9 cellular contexts compared by ENCODE assay signal in the genomic region with DNA sequence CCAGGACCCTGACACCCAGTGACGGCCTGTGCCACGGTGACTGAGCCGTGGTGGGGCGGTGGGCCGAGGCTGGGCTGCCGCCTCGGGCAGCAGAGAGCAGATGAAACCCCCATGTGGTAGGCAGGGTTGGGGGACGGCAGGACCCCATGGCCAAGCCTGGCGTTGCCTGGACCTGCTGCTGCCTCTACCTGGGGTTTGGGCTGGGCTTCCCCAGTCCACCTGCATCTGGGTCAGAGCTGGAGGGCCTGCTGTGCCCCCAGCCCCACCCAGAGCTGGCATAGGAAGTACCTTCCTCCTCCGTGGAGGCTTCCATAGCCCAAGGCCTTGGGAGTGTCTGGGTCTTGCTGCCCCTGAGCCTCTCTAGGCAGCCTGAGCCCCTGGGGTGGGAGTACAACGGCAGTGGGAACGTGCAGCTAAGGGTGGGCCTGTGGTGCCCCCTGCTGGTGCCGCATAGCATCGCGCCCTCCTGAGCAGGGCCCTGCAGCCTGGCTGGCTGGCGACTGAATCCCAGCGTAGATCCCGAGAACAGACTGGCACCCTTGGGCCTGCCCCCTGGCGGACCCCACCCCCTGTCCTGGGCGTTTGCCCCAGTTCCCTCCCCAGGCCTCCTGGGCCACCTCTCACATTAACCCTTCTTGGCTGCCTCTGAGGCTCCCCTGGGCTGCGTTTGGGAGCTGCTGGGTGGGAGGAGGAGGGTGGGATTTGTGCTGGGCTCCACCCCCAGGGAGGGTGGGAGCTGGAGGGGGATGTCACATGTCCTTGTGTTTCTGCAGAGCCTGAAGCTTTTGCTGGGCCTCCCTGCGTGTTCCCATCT. TPM values are rescaled to one million over a fixed set of nuclear protein-coding genes. Genes with fewer than 3 reads are reported as not detected.
A peak's percentile ranks its signal among the peaks of the same experiment; 100 is the strongest.
DNase-seq lines count a peak whose midpoint lies in the region; ATAC-seq and TF ChIP-seq lines count a peak whose summit lies in the region.
"Had no signal": no experiment of that assay in that cellular context is flagged by ENCODE, and none has a peak within 500 bp of the region (broad histone marks: within the 10 kb centered on the region; RNA-seq: fewer than 3 reads in every experiment).

No MANE protein-coding gene starts in this region.

- no peaks in the 10 kb centered on the region for H3K9me3 Mint-ChIP-seq in activated T-cell treated with anti-CD3 and anti-CD28 coated beads, Interleukin-2, amount 50 U/mL, for 24 hours
- H3K9me3 Mint-ChIP-seq in naive B cell = no peaks in the 10 kb centered on the region

- no peaks in the 10 kb centered on the region for H3K27me3 ChIP-seq in esophagus squamous epithelium

- no peak overlapping the region for H3K4me3 Mint-ChIP-seq in activated T-cell treated with anti-CD3 and anti-CD28 coated beads, Interleukin-2, amount 50 U/mL, for 24 hours
- no peak overlapping the region for H3K4me3 Mint-ChIP-seq in naive B cell

- 3% methylated on average over 7 of the region's 22 CpGs; no CpG with 5 or more reads in 1 of the 2 donors for WGBS in esophagus squamous epithelium, 2 donors

- H3K4me3 ChIP-seq in esophagus squamous epithelium = peak overlapping the region in 3 of 4 donors; percentile 10 to 52 (median 24)

- H3K9me3 ChIP-seq in ES-I3 (ENCODE audit: control insufficient read depth, insufficient read depth, low read length) (no peaks in the 10 kb centered on the region), esophagus squamous epithelium (no peaks in the 10 kb centered on the region)

- peaks cover 9% of the 10 kb centered on the region; the same call in 1 of the 2 replicates for H3K4me1 ChIP-seq in ES-I3 (ENCODE audit: insufficient read depth, low read length)
- peaks cover 38 to 73% (median 47%) of the 10 kb centered on the region in 3 donors for H3K4me1 ChIP-seq in esophagus squamous epithelium

- DNase-seq in HUDEP-2 (lab: John Stamatoyannopoulos, UW; ENCODE audit: unreplicated experiment in 76 of 76) (peak in 61 of 76 experiments; percentile 17 to 81 (median 61)), OCI-M2 (lab: John Stamatoyannopoulos, UW; ENCODE audit: unreplicated experiment) (peak; percentile 21), esophagus squamous epithelium (lab: John Stamatoyannopoulos, UW) (no peak), naive B cell (peak; percentile 78)
- DNase-seq in activated T-cell treated with anti-CD3 and anti-CD28 coated beads, Interleukin-2, amount 50 U/mL, for 24 hours = peak; percentile 91
- DNase-seq in stimulated activated CD8-positive, alpha-beta memory T cell treated with anti-CD3 and anti-CD28 coated beads, Interleukin-7, amount 100 ng/mL, for 4 hours (ENCODE audit: low read depth in 2 of 2) = peak; percentile 56 to 67

- peak; percentile 92 to 99 (median 96) for TF ChIP-seq CTCF in esophagus squamous epithelium (IDR thresholded peaks at IDR 0.05)

- H3K27me3 Mint-ChIP-seq in activated T-cell treated with anti-CD3 and anti-CD28 coated beads, Interleukin-2, amount 50 U/mL, for 24 hours = no peaks in the 10 kb centered on the region
- no peaks in the 10 kb centered on the region for H3K27me3 Mint-ChIP-seq in naive B cell

- peaks cover 29% of the 10 kb centered on the region for H3K36me3 Mint-ChIP-seq in activated T-cell treated with anti-CD3 and anti-CD28 coated beads, Interleukin-2, amount 50 U/mL, for 24 hours (ENCODE audit: low read depth)
- no peaks in the 10 kb centered on the region for H3K36me3 Mint-ChIP-seq in naive B cell

- H3K27ac Mint-ChIP-seq in activated T-cell treated with anti-CD3 and anti-CD28 coated beads, Interleukin-2, amount 50 U/mL, for 24 hours = no peak overlapping the region
- peak overlapping the region in 1 of 6 donors; percentile 52 for H3K27ac Mint-ChIP-seq in naive B cell

- ATAC-seq in naive B cell (ENCODE audit: low read depth in 2 of 2) (peak; percentile 95 to 97), GM21447 (IDR thresholded peaks at IDR 0.05; ENCODE audit: unreplicated experiment) (no peak)

- H3K4me1 Mint-ChIP-seq in activated T-cell treated with anti-CD3 and anti-CD28 coated beads, Interleukin-2, amount 50 U/mL, for 24 hours (ENCODE audit: low read depth) = no peaks in the 10 kb centered on the region
- peaks cover 4 to 16% (median 9%) of the 10 kb centered on the region in 3 donors for H3K4me1 Mint-ChIP-seq in naive B cell

- H3K27ac ChIP-seq in esophagus squamous epithelium = peak overlapping the region in 3 of 4 donors; percentile 39 to 59 (median 48)

- no peaks in the 10 kb centered on the region for H3K36me3 ChIP-seq in ES-I3 (ENCODE audit: insufficient read depth, low read length)
- H3K36me3 ChIP-seq in esophagus squamous epithelium = peaks cover 0 to 11% (median 0%) of the 10 kb centered on the region in 3 donors

- TF ChIP-seq POLR2A in esophagus squamous epithelium (IDR thresholded peaks at IDR 0.05) = no peak

- peak overlapping the region; percentile 46 for H3K9ac ChIP-seq in ES-I3 (ENCODE audit: low read depth, low read length)

- intact Hi-C loops in esophagus squamous epithelium (cut with DNase I) = no loop called here

RNA-seq across cellular contexts. Expression of gene ATP6V0C, which starts 12.6 kb away (rescaled TPM):
- 100 to 1,000 TPM in 2 of 4 donors, 10 to 100 TPM in 2; 70.8 to 196 (median 125) TPM for total RNA-seq in esophagus squamous epithelium
- 100 to 1,000 TPM in 3 of 6 donors, 10 to 100 TPM in 3; 75.4 to 114 (median 98.1) TPM for polyA plus RNA-seq in naive B cell (ENCODE audit: low read depth in 6 of 6)

RNA-seq across cellular contexts. Expression of gene AMDHD2, which starts 19.0 kb away (rescaled TPM):
- 10 to 100 TPM; 11.6 to 23.9 (median 17.5) TPM for total RNA-seq in esophagus squamous epithelium
- polyA plus RNA-seq in naive B cell (ENCODE audit: low read depth in 6 of 6) = 10 to 100 TPM; 17.6 to 24.0 (median 20.5) TPM

RNA-seq across cellular contexts. Expression of gene TBC1D24, which starts 26.2 kb away (rescaled TPM):
- 1 to 10 TPM; 3.1 to 4.6 (median 3.7) TPM for total RNA-seq in esophagus squamous epithelium
- 1 to 10 TPM in 4 of 6 donors, under 1 TPM in 2; 0.22 to 3.3 (median 2.5) TPM for polyA plus RNA-seq in naive B cell (ENCODE audit: low read depth in 6 of 6)

RNA-seq across cellular contexts. Expression of gene NTN3, which starts 30.0 kb away (rescaled TPM):
- total RNA-seq in esophagus squamous epithelium = under 1 TPM in 1 of 4 donors, not detected in 3; 0.38 TPM
- polyA plus RNA-seq in naive B cell (ENCODE audit: low read depth in 6 of 6) = not detected
- total RNA-seq: mononuclear cell had no signal

RNA-seq across cellular contexts. Expression of gene CEMP1, which starts 30.1 kb away (rescaled TPM):
- total RNA-seq in esophagus squamous epithelium = under 1 TPM in 1 of 4 donors, not detected in 3; 0.76 TPM
- polyA plus RNA-seq in naive B cell (ENCODE audit: low read depth in 6 of 6) = 1 to 10 TPM; 2.4 to 5.7 (median 3.5) TPM
